Comparison of ENCODE assay signal across 8 cellular contexts in genomic region chr17:7405413-7405881, GRCh38. TPM values are rescaled to one million over a fixed set of nuclear protein-coding genes. Genes with fewer than 3 reads are reported as not detected.
DNase-seq lines count a peak whose midpoint lies in the region; ATAC-seq, FAIRE-seq and TF ChIP-seq lines count a peak whose summit lies in the region.

No MANE protein-coding gene starts in this region.

- H3K9me3 Mint-ChIP-seq in activated naive CD4-positive, alpha-beta T cell treated with anti-CD3 and anti-CD28 coated beads, Interleukin-2, amount 10 ng/mL, durations not matched to agents 7 days and 5 days: no peaks in the 10 kb centered on the region

- H3K27me3 ChIP-seq in mammary epithelial cell (ENCODE audit: insufficient read depth, low read length): no peaks in the 10 kb centered on the region
- no peaks in the 10 kb centered on the region for H3K27me3 ChIP-seq in mesenchymal stem cell (ENCODE audit: control insufficient read depth in 1 of 2, insufficient read depth in 1 of 2, low read length in 2 of 2)

- POLR2A ChIA-PET in GM10248 (lab: Yijun Ruan, JAX): no interaction called here

- H3K4me3 ChIP-seq in mammary epithelial cell (replicated peaks in 1 of 3; ENCODE audit: insufficient read depth in 1 of 3, low read depth in 2 of 3, low read length in 3 of 3) (peak overlapping the region; percentile 41 to 86 (median 61)), mesenchymal stem cell (ENCODE audit: insufficient read depth in 1 of 2, low read depth in 1 of 2, low read length in 2 of 2) (peak overlapping the region; percentile 71 to 90)

- H3K9ac ChIP-seq in mammary epithelial cell (ENCODE audit: insufficient read depth, low read length): no peak overlapping the region
- H3K9ac ChIP-seq in mesenchymal stem cell (ENCODE audit: low read length): peak overlapping the region; percentile 90

- H3K4me1 Mint-ChIP-seq in activated naive CD4-positive, alpha-beta T cell treated with anti-CD3 and anti-CD28 coated beads, Interleukin-2, amount 10 ng/mL, durations not matched to agents 7 days and 5 days: peaks cover 22% of the 10 kb centered on the region

- H3K27ac Mint-ChIP-seq in activated naive CD4-positive, alpha-beta T cell treated with anti-CD3 and anti-CD28 coated beads, Interleukin-2, amount 10 ng/mL, durations not matched to agents 7 days and 5 days: no peak overlapping the region

- H3K4me3 Mint-ChIP-seq in activated naive CD4-positive, alpha-beta T cell treated with anti-CD3 and anti-CD28 coated beads, Interleukin-2, amount 10 ng/mL, durations not matched to agents 7 days and 5 days: peak overlapping the region; percentile 95

- H3K27me3 Mint-ChIP-seq in activated naive CD4-positive, alpha-beta T cell treated with anti-CD3 and anti-CD28 coated beads, Interleukin-2, amount 10 ng/mL, durations not matched to agents 7 days and 5 days: peaks cover 52% of the 10 kb centered on the region

- intact Hi-C loops in mammary epithelial cell (cut with micrococcal nuclease): loop anchor here (2.0 kb wide), 3 partner anchors 29 to 155 kb away; partner anchors contain the start of genes SENP3, TMEM102 and TMEM95

- H2AK5ac ChIP-seq in mesenchymal stem cell (ENCODE audit: low read length, severe bottlenecking): no peak overlapping the region

- dilution Hi-C loops in mammary epithelial cell (cut with HindIII; ENCODE audit: low sequenced_read_pairs): no loop called here

- H3K27ac ChIP-seq in mammary epithelial cell (ENCODE audit: insufficient read depth, low read depth, low read length) (no peak overlapping the region), mesenchymal stem cell (ENCODE audit: low read length, poor library complexity, severe bottlenecking) (peak overlapping the region; percentile 11)

- no TSS peak for BruUV-seq in mammary epithelial cell (replicated peaks; lab: Mats Ljungman, UMichigan)

- no peaks in the 10 kb centered on the region for H4K20me1 ChIP-seq in mammary epithelial cell (ENCODE audit: insufficient read depth, low read length)

- H3K9me3 ChIP-seq in mammary epithelial cell (replicated peaks; ENCODE audit: insufficient read depth, low read length) (no peaks in the 10 kb centered on the region), mesenchymal stem cell (ENCODE audit: control insufficient read depth, low read length) (no peaks in the 10 kb centered on the region)

- in situ Hi-C loops in mammary epithelial cell (cut with MboI; ENCODE audit: low sequenced_read_pairs in 2 of 2): no loop called here

- FAIRE-seq in urothelium cell line (lab: Jason Lieb, UNC): no peak

- peaks cover 8% of the 10 kb centered on the region for H3K79me2 ChIP-seq in mammary epithelial cell (ENCODE audit: insufficient read depth, low read length)

- H2BK5ac ChIP-seq in mesenchymal stem cell (ENCODE audit: low read depth, low read length, poor library complexity, severe bottlenecking): no peak overlapping the region

- H3K4me2 ChIP-seq in mammary epithelial cell (ENCODE audit: insufficient read depth, low read depth, low read length) (peak overlapping the region; percentile 93), mesenchymal stem cell (ENCODE audit: low read length, poor library complexity, severe bottlenecking) (peak overlapping the region; percentile 75)

- H3K36me3 Mint-ChIP-seq in activated naive CD4-positive, alpha-beta T cell treated with anti-CD3 and anti-CD28 coated beads, Interleukin-2, amount 10 ng/mL, durations not matched to agents 7 days and 5 days: peaks cover 5% of the 10 kb centered on the region

- WGBS in mammary epithelial cell (ENCODE audit: low coverage, missing lambda C conversion rate): 8% methylated on average over 12 of the region's 31 CpGs
- WGBS in mesenchymal stem cell: 3% methylated on average over 21 of the region's 31 CpGs

- TF ChIP-seq CTCF in mammary epithelial cell (conservative IDR thresholded peaks at IDR 0.05 in 1 of 2, IDR thresholded peaks at IDR 0.05 in 1 of 2; ENCODE audit: extremely low read depth in 1 of 2, insufficient read depth in 1 of 2, low read depth in 1 of 2, low read length in 2 of 2): no peak
- TF ChIP-seq CTCF in GM10248 (IDR thresholded peaks at IDR 0.05; ENCODE audit: control extremely low read depth, extremely low read depth, low read depth, missing control alignments): no peak

- H3K4ac ChIP-seq in mesenchymal stem cell (ENCODE audit: low read depth in 1 of 2, low read length in 2 of 2): peak overlapping the region in 1 of 2 experiments; percentile 71

- H3K79me1 ChIP-seq in mesenchymal stem cell (replicated peaks; ENCODE audit: low read length, poor library complexity, severe bottlenecking): peaks cover 14% of the 10 kb centered on the region

- peak overlapping the region in 1 of 2 experiments; percentile 70 for H2BK12ac ChIP-seq in mesenchymal stem cell (ENCODE audit: low read length in 2 of 2)

- H4K8ac ChIP-seq in mesenchymal stem cell (ENCODE audit: low read length): no peak overlapping the region

- no peak overlapping the region for H3K23ac ChIP-seq in mesenchymal stem cell (ENCODE audit: low read length in 2 of 2)

- no peak for DNase-seq in activated naive CD4-positive, alpha-beta T cell treated with anti-CD3 and anti-CD28 coated beads, Interleukin-2, amount 10 ng/mL, durations not matched to agents 7 days and 5 days
- no peak for DNase-seq in activated naive CD4-positive, alpha-beta T cell (lab: John Stamatoyannopoulos, UW)
- no peak for DNase-seq in mammary epithelial cell
- DNase-seq in mesenchymal stem cell: peak; percentile 34
- DNase-seq in urothelium cell line (ENCODE audit: low spot score): peak; percentile 25
- DNase-seq in GM10248 (ENCODE audit: extremely low spot score): no peak
- DNase-seq in left lobe of liver (ENCODE audit: low spot score): no peak
- no peak for DNase-seq in NCI-H2171 (lab: John Stamatoyannopoulos, UW)

- H2BK120ac ChIP-seq in mesenchymal stem cell (ENCODE audit: low read depth, low read length): peak overlapping the region; percentile 75

- peak overlapping the region; percentile 93 for H2AFZ ChIP-seq in mammary epithelial cell (ENCODE audit: low read depth, low read length)
- peak overlapping the region; percentile 64 for H2AFZ ChIP-seq in mesenchymal stem cell (ENCODE audit: low read depth, low read length)

- H2BK15ac ChIP-seq in mesenchymal stem cell (ENCODE audit: low read depth, poor library complexity, severe bottlenecking): peak overlapping the region; percentile 63

- no peak for ATAC-seq in left lobe of liver

- CTCF ChIA-PET in activated naive CD4-positive, alpha-beta T cell treated with anti-CD3 and anti-CD28 coated beads, Interleukin-2, amount 10 ng/mL, durations not matched to agents 7 days and 5 days (lab: Charles Lee): no interaction called here
- CTCF ChIA-PET in mammary epithelial cell (lab: Charles Lee; ENCODE audit: low non-redundant PET): no interaction called here
- CTCF ChIA-PET in GM10248 (lab: Yijun Ruan, JAX): interaction anchor here (2.8 kb wide), 1 partner anchor 49 kb away, joined by 10 read pairs; no protein-coding TSS in a partner anchor

- H3K4me1 ChIP-seq in mammary epithelial cell (ENCODE audit: insufficient read depth, low read length): peaks cover 7% of the 10 kb centered on the region
- peaks cover 20% of the 10 kb centered on the region for H3K4me1 ChIP-seq in mesenchymal stem cell (ENCODE audit: control insufficient read depth, insufficient read depth, low read depth, low read length)

- H3K36me3 ChIP-seq in mammary epithelial cell (ENCODE audit: insufficient read depth, low read length) (no peaks in the 10 kb centered on the region), mesenchymal stem cell (ENCODE audit: control insufficient read depth in 1 of 2, insufficient read depth in 2 of 2, low read depth in 1 of 2, low read length in 2 of 2) (peaks cover 20 to 24% of the 10 kb centered on the region in 2 experiments)

- H3K14ac ChIP-seq in mesenchymal stem cell (ENCODE audit: low read length in 2 of 2): peak overlapping the region; percentile 62 to 87

- peak overlapping the region; percentile 76 for H4K91ac ChIP-seq in mesenchymal stem cell (ENCODE audit: low read length)

- H3K18ac ChIP-seq in mesenchymal stem cell (ENCODE audit: low read depth in 1 of 2, low read length in 2 of 2): peak overlapping the region; percentile 88 to 92

RNA-seq across cellular contexts. Expression of gene TMEM256, which starts 1.6 kb away (rescaled TPM):
- total RNA-seq in mammary epithelial cell (10 to 100 TPM; 43.8 to 70.8 TPM), left lobe of liver (80.1 TPM)
- polyA plus RNA-seq in mammary epithelial cell: 117 TPM
- 34.6 TPM for polyA minus RNA-seq in mammary epithelial cell
- 103 TPM for polyA plus RNA-seq in mesenchymal stem cell (2013, experiment 1 of 2)
- 106 TPM for polyA plus RNA-seq in mesenchymal stem cell (2013, experiment 2 of 2)

RNA-seq across cellular contexts. Expression of gene NLGN2, which starts 2.2 kb away (rescaled TPM):
- total RNA-seq in mammary epithelial cell (10 to 100 TPM in 1 of 2 donors, 1 to 10 TPM in 1; 4.8 to 32.5 TPM), left lobe of liver (3.9 TPM)
- 3.9 TPM for polyA plus RNA-seq in mammary epithelial cell
- polyA minus RNA-seq in mammary epithelial cell: 8.9 TPM
- 40.0 TPM for polyA plus RNA-seq in mesenchymal stem cell (2013, experiment 1 of 2)
- polyA plus RNA-seq in mesenchymal stem cell (2013, experiment 2 of 2): 38.0 TPM

RNA-seq across cellular contexts. Expression of gene PLSCR3, which starts 11.1 kb away (rescaled TPM):
- total RNA-seq in mammary epithelial cell (100 to 1,000 TPM in 1 of 2 donors, 10 to 100 TPM in 1; 32.3 to 127 TPM), left lobe of liver (7.0 TPM)
- 79.0 TPM for polyA plus RNA-seq in mammary epithelial cell
- 87.0 TPM for polyA minus RNA-seq in mammary epithelial cell
- 98.8 TPM for polyA plus RNA-seq in mesenchymal stem cell (2013, experiment 1 of 2)
- 98.5 TPM for polyA plus RNA-seq in mesenchymal stem cell (2013, experiment 2 of 2)

RNA-seq across cellular contexts. Expression of gene SPEM1, which starts 14.7 kb away (rescaled TPM):
- total RNA-seq in mammary epithelial cell: not detected
- not detected for polyA plus RNA-seq in mammary epithelial cell
- polyA minus RNA-seq in mammary epithelial cell: not detected
- 0.04 TPM for polyA plus RNA-seq in mesenchymal stem cell (2013, experiment 1 of 2)
- not detected for polyA plus RNA-seq in mesenchymal stem cell (2013, experiment 2 of 2)
- not detected for total RNA-seq in left lobe of liver

RNA-seq across cellular contexts. Expression of gene SPEM2, which starts 20.0 kb away (rescaled TPM):
- total RNA-seq in mammary epithelial cell (not detected), left lobe of liver (not detected)
- not detected for polyA plus RNA-seq in mammary epithelial cell
- polyA minus RNA-seq in mammary epithelial cell: not detected
- polyA plus RNA-seq in mesenchymal stem cell (2013, experiment 1 of 2): not detected
- polyA plus RNA-seq in mesenchymal stem cell (2013, experiment 2 of 2): not detected

Comparison
In these comparisons a context has a peak if more than half of its experiments do, and no peak if none do; other contexts are left out.
1. DNase-seq: peak in mesenchymal stem cell (single experiment) and urothelium cell line (single experiment); none in activated naive CD4-positive, alpha-beta T cell treated with anti-CD3 and anti-CD28 coated beads, Interleukin-2, amount 10 ng/mL, durations not matched to agents 7 days and 5 days (single experiment), activated naive CD4-positive, alpha-beta T cell (0 of 4), mammary epithelial cell (single experiment), GM10248 (single experiment), left lobe of liver (single experiment) and NCI-H2171 (single experiment).